8 cellular contexts compared by ENCODE assay signal in genomic region chr2:33476793-33477190, GRCh38. TPM values are rescaled to one million over a fixed set of nuclear protein-coding genes. Genes with fewer than 3 reads are reported as not detected.
DNase-seq lines count a peak whose midpoint lies in the region; ATAC-seq and TF ChIP-seq lines count a peak whose summit lies in the region.

No MANE protein-coding gene starts in this region.

- H3K27me3 ChIP-seq in Loucy (ENCODE audit: insufficient read depth, low read length, poor library complexity, severe bottlenecking) = no peaks in the 10 kb centered on the region

- peak overlapping the region; percentile 95 for H3K27ac Mint-ChIP-seq in dendritic cell treated with granulocyte-macrophage colony-stimulating factor and Interleukin-4, amounts not matched to agents 40 ng/mL and 50 ng/mL, for 4 days
- peak overlapping the region; percentile 90 to 91 for H3K27ac Mint-ChIP-seq in natural killer cell treated with Interleukin-12 subunit alpha and Interleukin-12 subunit beta and Interleukin-15 and Interleukin-18, amount 100 ng/mL, for 72 hours

- ATAC-seq in natural killer cell treated with Interleukin-12 subunit alpha and Interleukin-12 subunit beta and Interleukin-15 and Interleukin-18, amount 100 ng/mL, for 72 hours = no peak
- no peak for ATAC-seq in GM19324 (IDR thresholded peaks at IDR 0.05; ENCODE audit: low FRiP score, unreplicated experiment)
- no peak for ATAC-seq in GM21367 (IDR thresholded peaks at IDR 0.05; ENCODE audit: unreplicated experiment)
- ATAC-seq in activated CD4-positive, CD25-positive, alpha-beta regulatory T cell treated with anti-CD3 and anti-CD28 coated beads, Interleukin-2, amount 50 U/mL, for 24 hours = no peak

- H4K20me1 ChIP-seq in Loucy (ENCODE audit: insufficient read depth, low read length, poor library complexity, severe bottlenecking) = no peaks in the 10 kb centered on the region

- peak overlapping the region; percentile 80 for H3K4me3 Mint-ChIP-seq in dendritic cell treated with granulocyte-macrophage colony-stimulating factor and Interleukin-4, amounts not matched to agents 40 ng/mL and 50 ng/mL, for 4 days
- peak overlapping the region; percentile 92 for H3K4me3 Mint-ChIP-seq in natural killer cell treated with Interleukin-12 subunit alpha and Interleukin-12 subunit beta and Interleukin-15 and Interleukin-18, amount 100 ng/mL, for 72 hours

- no peaks in the 10 kb centered on the region for H3K27me3 Mint-ChIP-seq in dendritic cell treated with granulocyte-macrophage colony-stimulating factor and Interleukin-4, amounts not matched to agents 40 ng/mL and 50 ng/mL, for 4 days
- peaks cover 15 to 23% of the 10 kb centered on the region in 2 donors for H3K27me3 Mint-ChIP-seq in natural killer cell treated with Interleukin-12 subunit alpha and Interleukin-12 subunit beta and Interleukin-15 and Interleukin-18, amount 100 ng/mL, for 72 hours

- H3K79me2 ChIP-seq in Loucy (ENCODE audit: insufficient read depth, low read length) = no peaks in the 10 kb centered on the region

- no peaks in the 10 kb centered on the region for H3K9me2 ChIP-seq in Loucy (replicated peaks; ENCODE audit: low read depth, low read length)

- H3F3A ChIP-seq in Loucy (ENCODE audit: low read depth) = peaks cover 6% of the 10 kb centered on the region; the same call in 1 of the 2 replicates

- no peaks in the 10 kb centered on the region for H3K9me3 ChIP-seq in Loucy (ENCODE audit: insufficient read depth, low read depth, low read length)

- H3K36me3 Mint-ChIP-seq in dendritic cell treated with granulocyte-macrophage colony-stimulating factor and Interleukin-4, amounts not matched to agents 40 ng/mL and 50 ng/mL, for 4 days (ENCODE audit: low read depth) = peaks cover 24% of the 10 kb centered on the region
- no peaks in the 10 kb centered on the region for H3K36me3 Mint-ChIP-seq in natural killer cell treated with Interleukin-12 subunit alpha and Interleukin-12 subunit beta and Interleukin-15 and Interleukin-18, amount 100 ng/mL, for 72 hours

- peak overlapping the region; percentile 75 for H3K9ac ChIP-seq in Loucy (ENCODE audit: low read depth, low read length, poor library complexity, severe bottlenecking)

- H3K4me2 ChIP-seq in Loucy (ENCODE audit: low read depth, low read length, poor library complexity, severe bottlenecking) = peak overlapping the region; percentile 81

- TF ChIP-seq CTCF in AG10803 (conservative IDR thresholded peaks at IDR 0.05; ENCODE audit: low read length) (no peak), Loucy (conservative IDR thresholded peaks at IDR 0.05; ENCODE audit: low read length) (no peak)

- H2AFZ ChIP-seq in Loucy (ENCODE audit: low read length) = no peak overlapping the region

- H3K4me1 ChIP-seq in Loucy (ENCODE audit: insufficient read depth, low read length, poor library complexity, severe bottlenecking) = peaks cover 33% of the 10 kb centered on the region

- no peaks in the 10 kb centered on the region for H3K36me3 ChIP-seq in Loucy (ENCODE audit: insufficient read depth, low read length)

- H3K4me1 Mint-ChIP-seq in dendritic cell treated with granulocyte-macrophage colony-stimulating factor and Interleukin-4, amounts not matched to agents 40 ng/mL and 50 ng/mL, for 4 days (ENCODE audit: low read depth) = peaks cover 37% of the 10 kb centered on the region
- H3K4me1 Mint-ChIP-seq in natural killer cell treated with Interleukin-12 subunit alpha and Interleukin-12 subunit beta and Interleukin-15 and Interleukin-18, amount 100 ng/mL, for 72 hours (ENCODE audit: low read depth in 2 of 2) = peaks cover 32 to 36% of the 10 kb centered on the region in 2 donors

- DNase-seq in AG10803 (ENCODE audit: low read depth) (no peak), NCI-H1436 (lab: John Stamatoyannopoulos, UW) (no peak)
- DNase-seq in natural killer cell treated with Interleukin-12 subunit alpha and Interleukin-12 subunit beta and Interleukin-15 and Interleukin-18, amount 100 ng/mL, for 72 hours (ENCODE audit: low spot score) = no peak

- H3K4me3 ChIP-seq in AG10803 (ENCODE audit: low read length) (peak overlapping the region; percentile 79), Loucy (ENCODE audit: low read length, poor library complexity, severe bottlenecking) (peak overlapping the region; percentile 83)

- intact Hi-C loops in dendritic cell treated with granulocyte-macrophage colony-stimulating factor and Interleukin-4, amounts not matched to agents 40 ng/mL and 50 ng/mL, for 4 days (cut with micrococcal nuclease) = loop anchor here (2.0 kb wide), 1 partner anchor 20 kb away; no protein-coding TSS in a partner anchor

- H3K9me3 Mint-ChIP-seq in dendritic cell treated with granulocyte-macrophage colony-stimulating factor and Interleukin-4, amounts not matched to agents 40 ng/mL and 50 ng/mL, for 4 days = no peaks in the 10 kb centered on the region
- H3K9me3 Mint-ChIP-seq in natural killer cell treated with Interleukin-12 subunit alpha and Interleukin-12 subunit beta and Interleukin-15 and Interleukin-18, amount 100 ng/mL, for 72 hours = no peaks in the 10 kb centered on the region

RNA-seq across cellular contexts. Expression of gene RASGRP3, which starts 0.3 kb away (rescaled TPM):
- 10 to 100 TPM in 1 of 2 donors, 1 to 10 TPM in 1; 1.5 to 26.2 TPM for total RNA-seq in natural killer cell treated with Interleukin-12 subunit alpha and Interleukin-12 subunit beta and Interleukin-15 and Interleukin-18, amount 100 ng/mL, for 72 hours
